Comparison of ENCODE assay signal across 8 cellular contexts in genomic region chr2:48440103-48440390, GRCh38. TPM values are rescaled to one million over a fixed set of nuclear protein-coding genes. Genes with fewer than 3 reads are reported as not detected.
DNase-seq lines count a peak whose midpoint lies in the region; ATAC-seq, FAIRE-seq and TF ChIP-seq lines count a peak whose summit lies in the region.

No MANE protein-coding gene starts in this region.

- intact Hi-C loops in prostate gland (cut with DNase I) = no loop called here

- ATAC-seq in HG03565 (IDR thresholded peaks at IDR 0.05; ENCODE audit: unreplicated experiment) = no peak

- peaks cover 6% of the 10 kb centered on the region for H3K4me1 ChIP-seq in prostate gland (replicated peaks)

- H3K4me3 ChIP-seq in MG63 (peak overlapping the region; percentile 71), prostate gland (peak overlapping the region; percentile 89 to 93)

- H3K27ac ChIP-seq in epithelial cell of prostate = peak overlapping the region; percentile 77
- peak overlapping the region; percentile 90 to 91 for H3K27ac ChIP-seq in prostate gland

- 1% methylated on average over 6 of the region's 6 CpGs for WGBS in prostate gland

- TF ChIP-seq CTCF in prostate gland (IDR thresholded peaks at IDR 0.05) = no peak

- TF ChIP-seq POLR2A in GM12891 (IDR thresholded peaks at IDR 0.05; ENCODE audit: low read depth, low read length) (no peak), prostate gland (IDR thresholded peaks at IDR 0.05) (no peak)

- H3K27me3 ChIP-seq in MG63 (no peaks in the 10 kb centered on the region), prostate gland (replicated peaks; ENCODE audit: insufficient read depth) (no peaks in the 10 kb centered on the region)

- H3K36me3 ChIP-seq in MG63 = no peaks in the 10 kb centered on the region
- H3K36me3 ChIP-seq in prostate gland = no peaks in the 10 kb centered on the region

- H3K9me3 ChIP-seq in MG63 = no peaks in the 10 kb centered on the region
- no peaks in the 10 kb centered on the region for H3K9me3 ChIP-seq in prostate gland

- DNase-seq in GM12891 (ENCODE audit: insufficient read length, low spot score) (no peak), MG63 (no peak), epithelial cell of prostate (ENCODE audit: low read depth, low spot score) (no peak), prostate gland (ENCODE audit: low spot score) (no peak), activated gamma-delta T cell treated with Interleukin-2 at 50 U/mL for 16 hours (no peak), Ammon's horn (ENCODE audit: low spot score) (no peak)
- no peak for DNase-seq in effector CD8-positive, alpha-beta T cell (lab: John Stamatoyannopoulos, UW)

- FAIRE-seq in GM12891 (lab: Jason Lieb, UNC) = peak; percentile 23

TF ChIP-seq in GM12891, 5 proteins besides CTCF, POLR2A, EP300 and RAD21:
- TF ChIP-seq TAF1 (IDR thresholded peaks at IDR 0.05; ENCODE audit: low read depth, low read length) (no peak), POU2F2 (IDR thresholded peaks at IDR 0.05; ENCODE audit: low read depth, low read length) (no peak), SPI1 (IDR thresholded peaks at IDR 0.05; ENCODE audit: low read depth, low read length) (no peak), POLR2AphosphoS5 (IDR thresholded peaks at IDR 0.05; ENCODE audit: low read depth, low read length) (no peak), PAX5 (IDR thresholded peaks at IDR 0.05; ENCODE audit: insufficient read depth, low read length, severe bottlenecking) (no peak)

RNA-seq across cellular contexts. Expression of gene PPP1R21, which starts 0.5 kb away (rescaled TPM):
- polyA plus RNA-seq in GM12891 (2012; ENCODE audit: low read depth, missing spikeins) = 16.5 TPM
- 6.4 and 21.9 TPM in 2 replicates for total RNA-seq in MG63 (2014; rRNA removed; shearing (Covaris generic); ENCODE audit: low replicate concordance)
- total RNA-seq in prostate gland = 10 to 100 TPM; 52.8 to 56.2 TPM
